12 cellular contexts compared by ENCODE assay signal in genomic region chr15:98805434-98806274, GRCh38.
DNase-seq lines count a peak whose midpoint lies in the region; ATAC-seq and TF ChIP-seq lines count a peak whose summit lies in the region.
"Had no signal": no experiment of that assay in that cellular context is flagged by ENCODE, and none has a peak within 500 bp of the region (broad histone marks: within the 10 kb centered on the region; RNA-seq: fewer than 3 reads in every experiment).

No MANE protein-coding gene starts in this region.

- no peaks in the 10 kb centered on the region for H3K9me3 ChIP-seq in osteoblast (ENCODE audit: low read depth, low read length)
- no peaks in the 10 kb centered on the region for H3K9me3 ChIP-seq in suprapubic skin
- no peaks in the 10 kb centered on the region for H3K9me3 ChIP-seq in psoas muscle
- H3K9me3 ChIP-seq: lower lobe of right lung had no signal

- no peak overlapping the region for H3K4me2 ChIP-seq in osteoblast (ENCODE audit: insufficient read depth, low read length)

- DNase-seq in GM06990 (ENCODE audit: extremely low read depth, insufficient read length): no peak
- DNase-seq in Jurkat, Clone E6-1 (ENCODE audit: low read depth, low spot score): peak; percentile 24
- no peak for DNase-seq in cardiac fibroblast (ENCODE audit: low read depth in 2 of 2)
- no peak for DNase-seq in osteoblast (ENCODE audit: insufficient read length, low spot score, missing footprints)
- DNase-seq in suprapubic skin (ENCODE audit: low spot score in 2 of 2): no peak
- no peak for DNase-seq in NCI-H446 treated with DMSO at 0.1 percent for 48 hours (lab: John Stamatoyannopoulos, UW)
- no peak for DNase-seq in psoas muscle
- DNase-seq: activated CD4-positive, CD25-positive, alpha-beta regulatory T cell treated with anti-CD3 and anti-CD28 coated beads, Interleukin-2, amount 50 U/mL, for 72 hours; foreskin fibroblast; lower lobe of right lung had no signal

- H3K4me1 ChIP-seq in osteoblast (ENCODE audit: insufficient read depth, low read length) (peaks cover 29% of the 10 kb centered on the region), suprapubic skin (peaks cover 21% of the 10 kb centered on the region), psoas muscle (peaks cover 29% of the 10 kb centered on the region)

- 83% methylated on average over 11 of the region's 12 CpGs for WGBS in suprapubic skin
- 78 to 84% (median 84%) methylated on average over 12 of the region's 12 CpGs for WGBS in psoas muscle, 3 donors

- intact Hi-C loops in psoas muscle (cut with DNase I): no loop called here

- H3K79me2 ChIP-seq in osteoblast (ENCODE audit: insufficient read depth, low read length): peaks cover 73% of the 10 kb centered on the region

- TF ChIP-seq POLR2A in suprapubic skin (IDR thresholded peaks at IDR 0.05): no peak

- H3K4me3 ChIP-seq in GM06990 (replicated peaks; ENCODE audit: low read depth, low read length) (no peak overlapping the region), cardiac fibroblast (replicated peaks in 1 of 2; ENCODE audit: low read depth in 2 of 2, low read length in 2 of 2) (no peak overlapping the region), osteoblast (ENCODE audit: insufficient read depth, low read length) (no peak overlapping the region), suprapubic skin (no peak overlapping the region), psoas muscle (no peak overlapping the region)
- no peak overlapping the region for H3K4me3 ChIP-seq in Jurkat, Clone E6-1 (ENCODE audit: low read length)
- H3K4me3 ChIP-seq: lower lobe of right lung had no signal

- H3K36me3 ChIP-seq in GM06990 (ENCODE audit: control insufficient read depth, insufficient read depth, low read length) (no peaks in the 10 kb centered on the region), osteoblast (ENCODE audit: insufficient read depth, low read length) (no peaks in the 10 kb centered on the region), suprapubic skin (no peaks in the 10 kb centered on the region), psoas muscle (ENCODE audit: insufficient read depth in 1 of 2, low read depth in 1 of 2) (no peaks in the 10 kb centered on the region)
- H3K36me3 ChIP-seq: lower lobe of right lung had no signal

- ATAC-seq in HG03565 (IDR thresholded peaks at IDR 0.05; ENCODE audit: unreplicated experiment): no peak
- ATAC-seq in psoas muscle: no peak
- ATAC-seq: activated T-helper 17 cell treated with anti-CD3 and anti-CD28 coated beads, Interleukin-2, amount 50 U/mL, for 72 hours; lower lobe of right lung had no signal

- peaks cover 59% of the 10 kb centered on the region for H4K20me1 ChIP-seq in osteoblast (ENCODE audit: insufficient read depth, low read length)

- H3K27me3 ChIP-seq in GM06990 (replicated peaks; ENCODE audit: control insufficient read depth, insufficient read depth, low read length) (no peaks in the 10 kb centered on the region), osteoblast (ENCODE audit: insufficient read depth, low read length) (no peaks in the 10 kb centered on the region), suprapubic skin (no peaks in the 10 kb centered on the region), psoas muscle (ENCODE audit: insufficient read depth in 3 of 3, low read length in 2 of 3) (no peaks in the 10 kb centered on the region)

- TF ChIP-seq CTCF in GM06990 (IDR thresholded peaks at IDR 0.05; ENCODE audit: insufficient read depth, low read length, poor library complexity, severe bottlenecking): peak; percentile 7
- peak; percentile 15 for TF ChIP-seq CTCF in cardiac fibroblast (IDR thresholded peaks at IDR 0.05; ENCODE audit: low read depth, low read length)
- TF ChIP-seq CTCF in osteoblast (IDR thresholded peaks at IDR 0.05; ENCODE audit: extremely low read depth, low read depth, low read length): peak; percentile 21
- no peak for TF ChIP-seq CTCF in suprapubic skin (IDR thresholded peaks at IDR 0.05)
- TF ChIP-seq CTCF in psoas muscle (IDR thresholded peaks at IDR 0.05): no peak

- no peak for TF ChIP-seq EP300 in suprapubic skin (IDR thresholded peaks at IDR 0.05)

- H3K27ac ChIP-seq in osteoblast (ENCODE audit: low read depth, low read length) (no peak overlapping the region), suprapubic skin (no peak overlapping the region), psoas muscle (no peak overlapping the region)
- H3K27ac ChIP-seq: lower lobe of right lung had no signal

- no peak overlapping the region for H2AFZ ChIP-seq in osteoblast (ENCODE audit: low read length)

Comparison
In these comparisons a context has a peak if more than half of its experiments do, and no peak if none do; other contexts are left out.
1. CTCF ChIP-seq: peak in GM06990 (single experiment), cardiac fibroblast (single experiment) and osteoblast (single experiment); none in suprapubic skin (0 of 2) and psoas muscle (single experiment).